In the genomic region with DNA sequence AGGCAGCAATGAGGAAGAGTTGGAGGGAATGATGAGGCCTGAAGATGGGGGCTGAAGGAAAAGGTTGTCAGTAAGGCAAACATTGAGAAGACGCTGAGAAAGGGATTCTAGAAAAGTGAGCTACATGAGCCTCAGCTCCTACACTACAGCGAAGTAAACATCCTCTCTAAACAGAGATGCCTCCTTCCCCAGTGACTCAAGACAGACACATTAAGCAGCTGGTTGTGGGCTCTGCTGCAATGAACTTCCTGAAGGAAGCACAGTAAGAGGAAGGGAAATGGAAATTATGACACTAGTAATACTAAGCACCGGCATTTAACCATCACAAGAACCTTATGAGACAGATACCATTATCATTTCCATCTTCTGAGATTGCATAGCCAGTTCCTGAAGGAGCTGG, we compare ENCODE assay signal across 20 cellular contexts.
DNase-seq lines count a peak whose midpoint lies in the region; ATAC-seq, FAIRE-seq and TF ChIP-seq lines count a peak whose summit lies in the region.
"Had no signal": no experiment of that assay in that cellular context is flagged by ENCODE, and none has a peak within 500 bp of the region (broad histone marks: within the 10 kb centered on the region; RNA-seq: fewer than 3 reads in every experiment).

No MANE protein-coding gene starts in this region.

- TF ChIP-seq CTCF in left ventricle myocardium inferior (IDR thresholded peaks at IDR 0.05; ENCODE audit: borderline replicate concordance) = no peak
- no peak for TF ChIP-seq CTCF in bronchial epithelial cell (IDR thresholded peaks at IDR 0.05; ENCODE audit: insufficient read depth, low read length, severe bottlenecking)

- ATAC-seq in Right ventricle myocardium inferior = peak; percentile 37
- ATAC-seq: CD8-positive, alpha-beta T cell had no signal

- intact Hi-C loops in Right ventricle myocardium inferior (cut with DNase I) (no loop called here), left ventricle myocardium inferior (cut with micrococcal nuclease) (no loop called here)

- DNase-seq in Right ventricle myocardium inferior (ENCODE audit: missing footprints) (no peak), left ventricle myocardium inferior (no peak), LHCN-M2 (ENCODE audit: low read depth) (peak; percentile 73), bronchial epithelial cell (ENCODE audit: low read depth) (peak; percentile 33), myocyte (ENCODE audit: low read depth) (peak; percentile 45), kidney tubule cell (ENCODE audit: low spot score) (no peak), NCI-H82 (lab: John Stamatoyannopoulos, UW) (no peak), DMS114 treated with DMSO at 0.1 percent for 48 hours (lab: John Stamatoyannopoulos, UW; ENCODE audit: unreplicated experiment) (no peak)
- DNase-seq: BE2C; Calu3; CD8-positive, alpha-beta T cell; H9; Karpas-422; NCI-H187; NCI-H226; NCI-H524; PC-9 had no signal

- no peaks in the 10 kb centered on the region for H3K4me1 ChIP-seq in left ventricle myocardium inferior
- H3K4me1 ChIP-seq: BE2C, SJSA1 had no signal

- H3K36me3 ChIP-seq in left ventricle myocardium inferior (no peaks in the 10 kb centered on the region), bronchial epithelial cell (ENCODE audit: control insufficient read depth, insufficient read depth, low read length) (no peaks in the 10 kb centered on the region)
- H3K36me3 ChIP-seq: BE2C, SJSA1 had no signal

- H3K4me3 ChIP-seq in left ventricle myocardium inferior (no peak overlapping the region), bronchial epithelial cell (ENCODE audit: low read depth, low read length) (no peak overlapping the region)
- H3K4me3 ChIP-seq: PC-9, SJSA1 had no signal

- no peak overlapping the region for H3K27ac ChIP-seq in left ventricle myocardium inferior (replicated peaks)
- H3K27ac ChIP-seq: PC-9, SJSA1 had no signal

- H3K9me3 ChIP-seq in left ventricle myocardium inferior (replicated peaks) = peaks cover 4% of the 10 kb centered on the region
- H3K9me3 ChIP-seq: BE2C, SJSA1 had no signal

- no peak for FAIRE-seq in bronchial epithelial cell (lab: Jason Lieb, UNC)
- FAIRE-seq: A204.1, HTR-8/SVneo had no signal

- H3K27me3 ChIP-seq in left ventricle myocardium inferior (ENCODE audit: low read depth) (no peaks in the 10 kb centered on the region), bronchial epithelial cell (ENCODE audit: control insufficient read depth, insufficient read depth, low read length) (no peaks in the 10 kb centered on the region)
- H3K27me3 ChIP-seq: BE2C, SJSA1 had no signal

Comparison
In these comparisons a context has a peak if more than half of its experiments do, and no peak if none do; other contexts are left out.
1. DNase-seq: peak in LHCN-M2 (single experiment), bronchial epithelial cell (single experiment) and myocyte (single experiment); none in Right ventricle myocardium inferior (single experiment), left ventricle myocardium inferior (single experiment), kidney tubule cell (single experiment), NCI-H82 (single experiment) and DMS114 treated with DMSO at 0.1 percent for 48 hours (single experiment).